In genomic region chr2:230797515-230798495, GRCh38 we compare ENCODE assay signal across 9 cellular contexts.
DNase-seq lines count a peak whose midpoint lies in the region; ATAC-seq and TF ChIP-seq lines count a peak whose summit lies in the region.
"Had no signal": no experiment of that assay in that cellular context is flagged by ENCODE, and none has a peak within 500 bp of the region (broad histone marks: within the 10 kb centered on the region; RNA-seq: fewer than 3 reads in every experiment).

No MANE protein-coding gene starts in this region.

- H3K9ac ChIP-seq in rectal smooth muscle tissue (ENCODE audit: low read length), result peak overlapping the region; percentile 54
- H3K9ac ChIP-seq: neural progenitor cell had no signal

- TF ChIP-seq CTCF in body of pancreas (IDR thresholded peaks at IDR 0.05), result no peak

- H3K4me1 ChIP-seq in body of pancreas (no peaks in the 10 kb centered on the region), rectal smooth muscle tissue (ENCODE audit: control insufficient read depth, insufficient read depth, low read length) (peaks cover 39% of the 10 kb centered on the region)
- H3K4me1 ChIP-seq: neural progenitor cell had no signal

- intact Hi-C loops in body of pancreas (cut with DNase I), result no loop called here

- in situ Hi-C loops in KBM-7 (cut with MboI; ENCODE audit: low pct_unique_long_range_greater_than_20kb, low sequenced_read_pairs), result no loop called here

- 75 to 77% methylated on average over 8 of the region's 8 CpGs for WGBS in body of pancreas, 2 donors

- ATAC-seq in GM18868 (IDR thresholded peaks at IDR 0.05; ENCODE audit: unreplicated experiment) (peak; percentile 57), body of pancreas (peak; percentile 24)

- TF ChIP-seq POLR2A in body of pancreas (IDR thresholded peaks at IDR 0.05), result no peak

- H3K27me3 ChIP-seq in body of pancreas (no peaks in the 10 kb centered on the region), rectal smooth muscle tissue (ENCODE audit: control insufficient read depth, insufficient read depth, low read length) (no peaks in the 10 kb centered on the region)
- H3K27me3 ChIP-seq: neural progenitor cell had no signal

- peak; percentile 81 for DNase-seq in KBM-7
- peak in 1 of 4 donors; percentile 56 for DNase-seq in body of pancreas
- DNase-seq in activated CD8-positive, alpha-beta memory T cell treated with anti-CD3 and anti-CD28 coated beads for 24 hours, result no peak
- no peak for DNase-seq in stimulated activated naive CD4-positive, alpha-beta T cell treated with Interleukin-2 at 50 U/mL for 16 hours (lab: John Stamatoyannopoulos, UW)
- DNase-seq in DMS153 (lab: John Stamatoyannopoulos, UW), result no peak
- no peak for DNase-seq in NCI-H2227 (lab: John Stamatoyannopoulos, UW; ENCODE audit: unreplicated experiment)

- no peaks in the 10 kb centered on the region for H3K9me3 ChIP-seq in body of pancreas

- H3K4me3 ChIP-seq in body of pancreas (no peak overlapping the region), rectal smooth muscle tissue (ENCODE audit: low read length) (no peak overlapping the region)
- H3K4me3 ChIP-seq: neural progenitor cell had no signal

- no peak overlapping the region for H3K27ac ChIP-seq in body of pancreas
- H3K27ac ChIP-seq in rectal smooth muscle tissue (ENCODE audit: low read depth, low read length), result peak overlapping the region; percentile 42
- H3K27ac ChIP-seq: neural progenitor cell had no signal

- H3K36me3 ChIP-seq in body of pancreas (replicated peaks in 1 of 2; ENCODE audit: insufficient read depth in 1 of 2, low read depth in 2 of 2) (peaks cover 0 to 2% of the 10 kb centered on the region in 2 donors), rectal smooth muscle tissue (ENCODE audit: control insufficient read depth, insufficient read depth, low read length) (peaks cover 14% of the 10 kb centered on the region)
